ENCODE assay signal across 7 cellular contexts in the genomic region with DNA sequence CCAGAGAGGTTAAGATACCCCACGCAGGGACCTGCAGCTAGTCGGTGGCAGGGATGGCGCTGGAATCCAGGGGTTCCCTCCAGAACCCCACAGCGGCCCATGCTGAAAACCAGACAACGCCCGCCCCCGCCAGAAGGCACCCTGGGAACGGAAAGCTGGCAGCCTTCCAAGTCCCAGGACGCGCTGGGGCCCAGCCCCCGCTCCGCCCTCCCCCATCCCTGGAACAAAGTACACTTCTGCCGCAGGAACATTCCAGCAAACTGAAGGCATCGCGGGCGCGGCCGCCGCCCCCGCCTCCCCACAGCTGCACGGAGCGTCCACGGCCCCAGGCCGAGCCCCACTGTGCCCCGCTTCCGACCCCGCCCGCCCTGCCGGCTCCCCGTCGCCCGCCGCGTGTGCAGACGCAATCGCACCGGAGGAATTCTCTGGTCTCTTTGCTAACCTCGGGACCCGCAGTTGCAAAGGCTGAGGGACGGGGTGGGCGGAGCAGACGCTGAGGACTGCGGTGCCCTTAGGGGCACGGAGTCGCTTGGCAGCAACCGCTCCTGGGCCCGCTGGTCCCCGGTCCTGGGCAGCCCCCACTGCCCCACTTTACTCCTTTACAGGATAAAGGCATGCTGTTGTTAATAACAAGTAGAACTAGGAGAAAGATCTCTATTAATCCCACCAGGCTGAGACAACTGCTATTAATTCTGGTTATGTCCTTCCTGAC. TPM values are rescaled to one million over a fixed set of nuclear protein-coding genes. Genes with fewer than 3 reads are reported as not detected.
DNase-seq lines count a peak whose midpoint lies in the region; ATAC-seq and TF ChIP-seq lines count a peak whose summit lies in the region.

No MANE protein-coding gene starts in this region.

- TF ChIP-seq POLR2A in erythroblast (IDR thresholded peaks at IDR 0.05; ENCODE audit: low read length) = peak; percentile 16

- peaks cover 8% of the 10 kb centered on the region for H3K4me1 ChIP-seq in mucosa of descending colon (ENCODE audit: low read depth)

- H3K36me3 ChIP-seq in mucosa of descending colon (ENCODE audit: low read depth) = no peaks in the 10 kb centered on the region

- no peak for TF ChIP-seq CTCF in mucosa of descending colon (IDR thresholded peaks at IDR 0.05)

- peak; percentile 52 to 56 for DNase-seq in NOMO-1 (lab: John Stamatoyannopoulos, UW; ENCODE audit: unreplicated experiment in 2 of 2)
- DNase-seq in activated T-cell treated with anti-CD3 and anti-CD28 coated beads for 4 hours = peak; percentile 53
- DNase-seq in erythroblast (lab: John Stamatoyannopoulos, UW) = peak; percentile 82 to 84
- DNase-seq in mucosa of descending colon = peak; percentile 90 to 95 (median 93)
- DNase-seq in stimulated activated CD8-positive, alpha-beta memory T cell treated with anti-CD3 and anti-CD28 coated beads, Interleukin-2, amount 100 ng/mL, for 48 hours (ENCODE audit: low read depth in 2 of 2) = peak; percentile 22 to 26

- no peaks in the 10 kb centered on the region for H3K9me3 ChIP-seq in mucosa of descending colon

- ATAC-seq in GM21367 (IDR thresholded peaks at IDR 0.05; ENCODE audit: unreplicated experiment) (peak; percentile 37), mucosa of descending colon (peak; percentile 98), GM21447 (IDR thresholded peaks at IDR 0.05; ENCODE audit: unreplicated experiment) (no peak)

- intact Hi-C loops in mucosa of descending colon (cut with DNase I, micrococcal nuclease) = no loop called here

- no peak overlapping the region for H3K4me3 ChIP-seq in mucosa of descending colon

RNA-seq across cellular contexts. Expression of a gene that starts 44.8 kb away (rescaled TPM):
- not detected for total RNA-seq in mucosa of descending colon

RNA-seq across cellular contexts. Expression of a gene that starts 59.4 kb away (rescaled TPM):
- total RNA-seq in mucosa of descending colon = under 1 TPM; 0.34 to 0.63 (median 0.58) TPM

Comparison
In these comparisons a context has a peak if more than half of its experiments do, and no peak if none do; other contexts are left out.
1. DNase-seq: peak in every context shown above with its lines; median percentile 93 in mucosa of descending colon; 83 in erythroblast; 54 in NOMO-1; 53 in activated T-cell treated with anti-CD3 and anti-CD28 coated beads for 4 hours; 24 in stimulated activated CD8-positive, alpha-beta memory T cell treated with anti-CD3 and anti-CD28 coated beads, Interleukin-2, amount 100 ng/mL, for 48 hours.